In the genomic region with DNA sequence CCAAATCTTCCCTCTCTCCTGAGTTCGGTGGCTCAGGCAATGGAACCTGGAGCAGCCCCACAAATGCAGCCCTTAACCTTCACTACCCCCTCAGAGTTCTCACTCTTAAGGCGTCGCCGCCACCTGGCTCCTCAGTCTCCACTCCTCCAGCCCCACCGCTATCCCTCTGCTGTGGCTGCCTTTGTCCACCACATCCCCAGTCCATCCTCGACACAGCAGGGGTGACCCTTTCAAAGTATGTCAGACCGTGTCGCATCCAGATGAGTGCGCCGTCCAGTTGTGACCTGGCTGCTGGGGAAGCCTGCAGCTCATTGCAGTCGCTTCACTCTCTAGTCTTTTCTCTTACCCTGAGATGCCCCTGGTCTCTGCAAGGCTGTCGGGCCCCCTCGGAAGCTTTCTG, we compare ENCODE assay signal across 1 cellular context.
TF ChIP-seq lines count a peak whose summit lies in the region.

No MANE protein-coding gene starts in this region.

TF ChIP-seq in IMR-90, 13 proteins besides CTCF, POLR2A, EP300 and RAD21:
- TF ChIP-seq, protein P1, sequence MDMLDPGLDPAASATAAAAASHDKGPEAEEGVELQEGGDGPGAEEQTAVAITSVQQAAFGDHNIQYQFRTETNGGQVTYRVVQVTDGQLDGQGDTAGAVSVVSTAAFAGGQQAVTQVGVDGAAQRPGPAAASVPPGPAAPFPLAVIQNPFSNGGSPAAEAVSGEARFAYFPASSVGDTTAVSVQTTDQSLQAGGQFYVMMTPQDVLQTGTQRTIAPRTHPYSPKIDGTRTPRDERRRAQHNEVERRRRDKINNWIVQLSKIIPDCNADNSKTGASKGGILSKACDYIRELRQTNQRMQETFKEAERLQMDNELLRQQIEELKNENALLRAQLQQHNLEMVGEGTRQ (IDR thresholded peaks at IDR 0.05; ENCODE audit: low read depth, low read length): no peak
- TF ChIP-seq MXI1 (IDR thresholded peaks at IDR 0.05; ENCODE audit: borderline replicate concordance, low read depth, low read length): no peak
- no peak for TF ChIP-seq RFX5 (IDR thresholded peaks at IDR 0.05; ENCODE audit: low read depth, low read length)
- TF ChIP-seq FOS (IDR thresholded peaks at IDR 0.05; ENCODE audit: low read depth, low read length): no peak
- TF ChIP-seq BHLHE40 (IDR thresholded peaks at IDR 0.05; ENCODE audit: low read depth, low read length): no peak
- TF ChIP-seq MAFK (IDR thresholded peaks at IDR 0.05; ENCODE audit: low read depth, low read length): no peak
- no peak for TF ChIP-seq MAZ (IDR thresholded peaks at IDR 0.05; ENCODE audit: borderline replicate concordance, low read depth, low read length)
- no peak for TF ChIP-seq NFE2L2 (IDR thresholded peaks at IDR 0.05; ENCODE audit: low read depth, low read length)
- no peak for TF ChIP-seq CHD1 (IDR thresholded peaks at IDR 0.05; ENCODE audit: low read depth, low read length)
- no peak for TF ChIP-seq RCOR1 (IDR thresholded peaks at IDR 0.05; ENCODE audit: insufficient replicate concordance, low read length)
- no peak for TF ChIP-seq ELK1 (IDR thresholded peaks at IDR 0.05; ENCODE audit: borderline replicate concordance, low read depth, low read length)
- TF ChIP-seq CEBPB (IDR thresholded peaks at IDR 0.05; ENCODE audit: low read depth, low read length): no peak
- TF ChIP-seq SMC3 (IDR thresholded peaks at IDR 0.05; ENCODE audit: low read depth, low read length): no peak
